11 cellular contexts compared by ENCODE assay signal in genomic region chr6:24931296-24931695, GRCh38. TPM values are rescaled to one million over a fixed set of nuclear protein-coding genes. Genes with fewer than 3 reads are reported as not detected.
DNase-seq lines count a peak whose midpoint lies in the region; ATAC-seq and TF ChIP-seq lines count a peak whose summit lies in the region.
"Had no signal": no experiment of that assay in that cellular context is flagged by ENCODE, and none has a peak within 500 bp of the region (broad histone marks: within the 10 kb centered on the region; RNA-seq: fewer than 3 reads in every experiment).

No MANE protein-coding gene starts in this region.

- peak overlapping the region in 1 of 2 donors; percentile 29 for H3K27ac ChIP-seq in right atrium auricular region
- H3K27ac ChIP-seq in coronary artery: no peak overlapping the region

- peak overlapping the region; percentile 94 for H3K27ac Mint-ChIP-seq in activated naive CD8-positive, alpha-beta T cell treated with anti-CD3 and anti-CD28 coated beads, Interleukin-2, amount 10 ng/mL, durations not matched to agents 7 days and 5 days
- peak overlapping the region; percentile 97 for H3K27ac Mint-ChIP-seq in memory B cell

- DNase-seq in Right ventricle myocardium superior (no peak), right atrium auricular region (ENCODE audit: low spot score) (no peak), memory B cell (ENCODE audit: low spot score in 2 of 2) (no peak), coronary artery (ENCODE audit: low spot score) (no peak), NCI-H146 (lab: John Stamatoyannopoulos, UW) (no peak), activated gamma-delta T cell treated with Interleukin-2 at 50 U/mL for 16 hours (no peak), cerebellar cortex (ENCODE audit: low spot score) (no peak)
- no peak for DNase-seq in activated naive CD8-positive, alpha-beta T cell treated with anti-CD3 and anti-CD28 coated beads, Interleukin-2, amount 10 ng/mL, durations not matched to agents 7 days and 5 days
- DNase-seq: NCI-H1436 treated with DMSO at 0.1 percent for 48 hours had no signal

- H3K9me3 ChIP-seq in right atrium auricular region: no peaks in the 10 kb centered on the region
- H3K9me3 ChIP-seq: HAP-1 had no signal

- POLR2A ChIA-PET in activated naive CD8-positive, alpha-beta T cell treated with anti-CD3 and anti-CD28 coated beads, Interleukin-2, amount 10 ng/mL, durations not matched to agents 7 days and 5 days (lab: Charles Lee): interaction anchor here (1.0 kb wide), 1 partner anchor 60 kb away, joined by 3 read pairs; no protein-coding TSS in a partner anchor

- intact Hi-C loops in Right ventricle myocardium superior (cut with DNase I): no loop called here

- no peaks in the 10 kb centered on the region for H3K27me3 Mint-ChIP-seq in activated naive CD8-positive, alpha-beta T cell treated with anti-CD3 and anti-CD28 coated beads, Interleukin-2, amount 10 ng/mL, durations not matched to agents 7 days and 5 days
- H3K27me3 Mint-ChIP-seq in memory B cell: no peaks in the 10 kb centered on the region

- TF ChIP-seq CTCF in right atrium auricular region (IDR thresholded peaks at IDR 0.05) (no peak), coronary artery (IDR thresholded peaks at IDR 0.05) (no peak)

- H3K4me3 ChIP-seq in right atrium auricular region (no peak overlapping the region), coronary artery (no peak overlapping the region)
- H3K4me3 ChIP-seq: HAP-1 had no signal

- peaks cover 38% of the 10 kb centered on the region for H3K36me3 Mint-ChIP-seq in activated naive CD8-positive, alpha-beta T cell treated with anti-CD3 and anti-CD28 coated beads, Interleukin-2, amount 10 ng/mL, durations not matched to agents 7 days and 5 days
- H3K36me3 Mint-ChIP-seq in memory B cell: peaks cover 57% of the 10 kb centered on the region

- ATAC-seq in Right ventricle myocardium superior (ENCODE audit: poor library complexity): peak; percentile 61
- no peak for ATAC-seq in activated naive CD8-positive, alpha-beta T cell treated with anti-CD3 and anti-CD28 coated beads, Interleukin-2, amount 10 ng/mL, durations not matched to agents 7 days and 5 days (ENCODE audit: low read depth)
- ATAC-seq in memory B cell (ENCODE audit: low read depth): no peak

- H3K4me1 ChIP-seq in right atrium auricular region: peaks cover 0 to 24% of the 10 kb centered on the region in 2 donors

- peaks cover 66% of the 10 kb centered on the region for H3K4me1 Mint-ChIP-seq in activated naive CD8-positive, alpha-beta T cell treated with anti-CD3 and anti-CD28 coated beads, Interleukin-2, amount 10 ng/mL, durations not matched to agents 7 days and 5 days
- H3K4me1 Mint-ChIP-seq in memory B cell: peaks cover 26% of the 10 kb centered on the region

- H3K27me3 ChIP-seq in right atrium auricular region: no peaks in the 10 kb centered on the region

- H3K4me3 Mint-ChIP-seq in activated naive CD8-positive, alpha-beta T cell treated with anti-CD3 and anti-CD28 coated beads, Interleukin-2, amount 10 ng/mL, durations not matched to agents 7 days and 5 days: peak overlapping the region; percentile 99
- H3K4me3 Mint-ChIP-seq in memory B cell: peak overlapping the region; percentile 89

- peaks cover 6% of the 10 kb centered on the region for H3K9me3 Mint-ChIP-seq in activated naive CD8-positive, alpha-beta T cell treated with anti-CD3 and anti-CD28 coated beads, Interleukin-2, amount 10 ng/mL, durations not matched to agents 7 days and 5 days
- peaks cover 4% of the 10 kb centered on the region for H3K9me3 Mint-ChIP-seq in memory B cell

- no peaks in the 10 kb centered on the region for H3K36me3 ChIP-seq in right atrium auricular region
- H3K36me3 ChIP-seq: HAP-1 had no signal

RNA-seq across cellular contexts. Expression of gene RIPOR2, which starts 4.5 kb away (rescaled TPM):
- total RNA-seq in Right ventricle myocardium superior (3.1 TPM), right atrium auricular region (1 to 10 TPM; 2.4 to 7.3 TPM)
- total RNA-seq in activated naive CD8-positive, alpha-beta T cell treated with anti-CD3 and anti-CD28 coated beads, Interleukin-2, amount 10 ng/mL, durations not matched to agents 7 days and 5 days: 100 to 1,000 TPM; 181 to 195 TPM
- total RNA-seq: pulmonary artery endothelial cell had no signal

Comparison
In these comparisons a context has a peak if more than half of its experiments do, and no peak if none do; other contexts are left out.
1. RNA of gene RIPOR2, which starts 4.5 kb away (total RNA-seq): 181 to 195 TPM in activated naive CD8-positive, alpha-beta T cell treated with anti-CD3 and anti-CD28 coated beads, Interleukin-2, amount 10 ng/mL, durations not matched to agents 7 days and 5 days; 2.4 to 7.3 TPM in right atrium auricular region and 3.1 TPM in Right ventricle myocardium superior (single experiment); every median in the first group is over 10 times any median in the second.